In genomic region chr1:53402891-53403655, GRCh38 we compare ENCODE assay signal across 23 cellular contexts. TPM values are rescaled to one million over a fixed set of nuclear protein-coding genes. Genes with fewer than 3 reads are reported as not detected.
A peak's percentile ranks its signal among the peaks of the same experiment; 100 is the strongest.
DNase-seq lines count a peak whose midpoint lies in the region; FAIRE-seq and TF ChIP-seq lines count a peak whose summit lies in the region.
"Had no signal": no experiment of that assay in that cellular context is flagged by ENCODE, and none has a peak within 500 bp of the region (broad histone marks: within the 10 kb centered on the region; RNA-seq: fewer than 3 reads in every experiment).

No MANE protein-coding gene starts in this region.

- H3K23me2 ChIP-seq in H9 (ENCODE audit: insufficient read length, low read depth, low read length, poor library complexity, severe bottlenecking): no peaks in the 10 kb centered on the region

- no peak overlapping the region for H2BK120ac ChIP-seq in H9 (ENCODE audit: low read depth, low read length, poor library complexity, severe bottlenecking)
- no peak overlapping the region for H2BK120ac ChIP-seq in mesendoderm (ENCODE audit: low read depth, low read length)

- H3K9me3 ChIP-seq in H9 (ENCODE audit: control insufficient read depth, low read depth, low read length): no peaks in the 10 kb centered on the region
- H3K9me3 ChIP-seq in WERI-Rb-1 (ENCODE audit: severe bottlenecking): peaks cover 3% of the 10 kb centered on the region
- no peaks in the 10 kb centered on the region for H3K9me3 ChIP-seq in sigmoid colon
- no peaks in the 10 kb centered on the region for H3K9me3 ChIP-seq in esophagus muscularis mucosa
- H3K9me3 ChIP-seq: A549 had no signal

- H4K20me1 ChIP-seq in H9 (ENCODE audit: control insufficient read depth, insufficient read depth, insufficient read length): no peaks in the 10 kb centered on the region
- H4K20me1 ChIP-seq: BLaER1 treated with 17β-estradiol and CSF1 and Interleukin-3, amounts not matched to agents 10 nM and 100 nM had no signal

- H3K27me3 ChIP-seq in H9 (ENCODE audit: insufficient read depth, low read length) (no peaks in the 10 kb centered on the region; the same call in 1 of the 2 replicates), WERI-Rb-1 (ENCODE audit: insufficient read depth, low read depth, severe bottlenecking) (no peaks in the 10 kb centered on the region), mesendoderm (ENCODE audit: insufficient read depth, low read length, poor library complexity) (no peaks in the 10 kb centered on the region), sigmoid colon (peaks cover 0 to 3% (median 0%) of the 10 kb centered on the region in 3 donors), esophagus muscularis mucosa (peaks cover 0 to 46% (median 0%) of the 10 kb centered on the region in 4 donors)
- H3K27me3 ChIP-seq: BLaER1 treated with 17β-estradiol and CSF1 and Interleukin-3, amounts not matched to agents 10 nM and 100 nM had no signal

- no peak overlapping the region for H3K18ac ChIP-seq in H9 (ENCODE audit: insufficient read length, low read depth, low read length)
- H3K18ac ChIP-seq in mesendoderm (ENCODE audit: low read length): peak overlapping the region; percentile 46

- H3K27ac Mint-ChIP-seq in H9: no peak overlapping the region; a peak in 1 of 7 replicates
- H3K27ac Mint-ChIP-seq: CD4-positive, alpha-beta T cell had no signal

- H4K8ac ChIP-seq in H9 (replicated peaks; ENCODE audit: insufficient read length, low read depth, low read length) (no peak overlapping the region), mesendoderm (ENCODE audit: low read depth, low read length) (no peak overlapping the region)

- no peak overlapping the region for H2BK12ac ChIP-seq in H9 (ENCODE audit: insufficient read length, low read depth, low read length)

- H3K4ac ChIP-seq in H9 (ENCODE audit: low read depth, low read length) (no peak overlapping the region; the same call in 1 of the 2 replicates), mesendoderm (ENCODE audit: low read depth, low read length) (no peak overlapping the region)

- no peak for TF ChIP-seq POLR2A in sigmoid colon (IDR thresholded peaks at IDR 0.05)
- TF ChIP-seq POLR2A in GM12891 (IDR thresholded peaks at IDR 0.05; ENCODE audit: low read depth, low read length): no peak
- TF ChIP-seq POLR2A in esophagus muscularis mucosa (IDR thresholded peaks at IDR 0.05; ENCODE audit: low read depth): no peak

- H3K27me3 Mint-ChIP-seq in H9 (ENCODE audit: low read depth): peaks cover 24% of the 10 kb centered on the region
- H3K27me3 Mint-ChIP-seq: CD4-positive, alpha-beta T cell had no signal

- H3K36me3 ChIP-seq in WERI-Rb-1: no peaks in the 10 kb centered on the region
- H3K36me3 ChIP-seq in mesendoderm (ENCODE audit: control insufficient read depth, insufficient read depth, low read length): no peaks in the 10 kb centered on the region
- no peaks in the 10 kb centered on the region for H3K36me3 ChIP-seq in sigmoid colon
- H3K36me3 ChIP-seq in esophagus muscularis mucosa: no peaks in the 10 kb centered on the region
- H3K36me3 ChIP-seq: BLaER1 treated with 17β-estradiol and CSF1 and Interleukin-3, amounts not matched to agents 10 nM and 100 nM had no signal

- TF ChIP-seq EP300 in sigmoid colon (IDR thresholded peaks at IDR 0.05) (no peak), esophagus muscularis mucosa (IDR thresholded peaks at IDR 0.05) (no peak)

- H2AFZ ChIP-seq in H9 (ENCODE audit: low read length): no peak overlapping the region

- no peak overlapping the region for H4K5ac ChIP-seq in H9 (ENCODE audit: insufficient read length, low read depth, low read length)
- no peak overlapping the region for H4K5ac ChIP-seq in mesendoderm (ENCODE audit: low read length)

- peaks cover 0 to 4% of the 10 kb centered on the region in 2 experiments; a peak in 2 of 5 replicates for H3K9me3 Mint-ChIP-seq in H9
- H3K9me3 Mint-ChIP-seq: CD4-positive, alpha-beta T cell had no signal

- H3K23ac ChIP-seq in H9 (ENCODE audit: insufficient read length, low read depth, low read length) (no peak overlapping the region), mesendoderm (ENCODE audit: low read length) (no peak overlapping the region)

- no peak for FAIRE-seq in GM12891 (lab: Jason Lieb, UNC)
- FAIRE-seq: A549, D721Med had no signal

- H3T11ph ChIP-seq in H9 (ENCODE audit: low read length): no peak overlapping the region

- no peak for TF ChIP-seq CTCF in H9 (conservative IDR thresholded peaks at IDR 0.05)
- TF ChIP-seq CTCF in WERI-Rb-1 (IDR thresholded peaks at IDR 0.05; ENCODE audit: low read depth, low read length): no peak
- TF ChIP-seq CTCF in sigmoid colon (IDR thresholded peaks at IDR 0.05): no peak
- TF ChIP-seq CTCF in GM20000 (IDR thresholded peaks at IDR 0.05; ENCODE audit: extremely low read depth, missing control alignments): no peak
- no peak for TF ChIP-seq CTCF in esophagus muscularis mucosa (IDR thresholded peaks at IDR 0.05)

- H3K36me3 Mint-ChIP-seq in H9 (ENCODE audit: insufficient read depth in 1 of 3, low read depth in 3 of 3): peaks cover 0 to 7% (median 3%) of the 10 kb centered on the region in 3 experiments; a peak in 4 of 7 replicates

- H3K79me2 ChIP-seq in H9 (ENCODE audit: insufficient read depth, low read length) (no peaks in the 10 kb centered on the region), mesendoderm (ENCODE audit: control insufficient read depth, insufficient read depth, low read length) (no peaks in the 10 kb centered on the region)

- no peak overlapping the region for H3K4me3 Mint-ChIP-seq in H9
- H3K4me3 Mint-ChIP-seq: CD4-positive, alpha-beta T cell had no signal

- intact Hi-C loops in sigmoid colon (cut with DNase I) (no loop called here), esophagus muscularis mucosa (cut with DNase I) (no loop called here)

- H3K27ac ChIP-seq in H9 (ENCODE audit: insufficient read length, low read depth, low read length): no peak overlapping the region
- peak overlapping the region; percentile 54 for H3K27ac ChIP-seq in WERI-Rb-1
- H3K27ac ChIP-seq in mesendoderm (ENCODE audit: low read depth, low read length): no peak overlapping the region
- H3K27ac ChIP-seq in sigmoid colon: no peak overlapping the region
- H3K27ac ChIP-seq in esophagus muscularis mucosa (replicated peaks in 1 of 4): no peak overlapping the region
- H3K27ac ChIP-seq: A549; BLaER1 treated with 17β-estradiol and CSF1 and Interleukin-3, amounts not matched to agents 10 nM and 100 nM; HL-60 had no signal

- no CpG with 5 or more reads among the region's 10 CpGs for WGBS in H9 (ENCODE audit: extremely low coverage, insufficient read length, low lambda C conversion rate)
- no CpG with 5 or more reads among the region's 10 CpGs for WGBS in mesendoderm (ENCODE audit: extremely low coverage, insufficient coverage, low lambda C conversion rate)
- 89 to 91% methylated on average over 10 of the region's 10 CpGs for WGBS in sigmoid colon, 2 donors
- 87% methylated on average over 5 of the region's 10 CpGs for WGBS in esophagus muscularis mucosa

- no peak overlapping the region for H3K4me3 ChIP-seq in WERI-Rb-1 (ENCODE audit: low read depth, low read length)
- no peak overlapping the region for H3K4me3 ChIP-seq in mesendoderm (ENCODE audit: low read length)
- no peak overlapping the region for H3K4me3 ChIP-seq in sigmoid colon
- no peak overlapping the region for H3K4me3 ChIP-seq in esophagus muscularis mucosa
- H3K4me3 ChIP-seq: A549; BLaER1 treated with 17β-estradiol and CSF1 and Interleukin-3, amounts not matched to agents 10 nM and 100 nM had no signal

- no peak overlapping the region for H2BK20ac ChIP-seq in H9 (ENCODE audit: low read depth, low read length, poor library complexity, severe bottlenecking)

- H2BK15ac ChIP-seq in H9 (ENCODE audit: low read depth, low read length): no peak overlapping the region
- no peak overlapping the region for H2BK15ac ChIP-seq in mesendoderm (replicated peaks; ENCODE audit: low read depth)

- H3K14ac ChIP-seq in H9 (ENCODE audit: insufficient read depth, low read length): peak overlapping the region; percentile 40; the same call in 1 of the 2 replicates

- H3K79me1 ChIP-seq in H9 (ENCODE audit: insufficient read depth, low read depth, low read length, poor library complexity, severe bottlenecking): no peaks in the 10 kb centered on the region
- H3K79me1 ChIP-seq in mesendoderm (ENCODE audit: low read length): no peaks in the 10 kb centered on the region

- H2BK5ac ChIP-seq in H9 (ENCODE audit: insufficient read length, low read length) (no peak overlapping the region), mesendoderm (ENCODE audit: low read length) (no peak overlapping the region)

- no peak overlapping the region for H4K91ac ChIP-seq in H9 (ENCODE audit: insufficient read length, low read depth, low read length)

- H3K9ac ChIP-seq in H9 (ENCODE audit: extremely low read depth, insufficient read length, low read length) (no peak overlapping the region), mesendoderm (ENCODE audit: low read length) (no peak overlapping the region)
- H3K9ac ChIP-seq: BLaER1 treated with 17β-estradiol and CSF1 and Interleukin-3, amounts not matched to agents 10 nM and 100 nM had no signal

- H3K56ac ChIP-seq in H9 (ENCODE audit: insufficient read length, low read depth, low read length) (no peak overlapping the region), mesendoderm (ENCODE audit: low read length) (no peak overlapping the region)

- DNase-seq in H9 (peak; percentile 22), WERI-Rb-1 (no peak), mesendoderm (no peak), sigmoid colon (peak; percentile 56), GM20000 (ENCODE audit: low spot score) (no peak), GM12891 (ENCODE audit: insufficient read length, low spot score) (no peak), esophagus muscularis mucosa (ENCODE audit: extremely low spot score) (no peak)
- DNase-seq: AML-193; CD4-positive, alpha-beta T cell; GOT3; NCI-H1048; NCI-H1417; NCI-H1694; NCI-H2081; NCI-H2227 treated with DMSO at 0.1 percent for 48 hours; NCI-H526 treated with DMSO at 0.1 percent for 48 hours; SHP77 treated with DMSO at 0.1 percent for 48 hours had no signal

- peaks cover 7 to 18% of the 10 kb centered on the region in 2 experiments for H3K4me1 Mint-ChIP-seq in H9

- no peak overlapping the region for H2AK5ac ChIP-seq in H9 (ENCODE audit: insufficient read length, low read length)
- peak overlapping the region; percentile 20 for H2AK5ac ChIP-seq in mesendoderm (ENCODE audit: low read length)

- H3K4me2 ChIP-seq in H9 (ENCODE audit: insufficient read depth, insufficient read length, low read length) (no peak overlapping the region), mesendoderm (ENCODE audit: low read length) (no peak overlapping the region)
- H3K4me2 ChIP-seq: A549 had no signal

- H3K4me1 ChIP-seq in H9 (ENCODE audit: insufficient read depth, low read length) (peaks cover 9% of the 10 kb centered on the region), mesendoderm (ENCODE audit: control insufficient read depth, low read depth, low read length) (no peaks in the 10 kb centered on the region), sigmoid colon (no peaks in the 10 kb centered on the region), esophagus muscularis mucosa (no peaks in the 10 kb centered on the region)
- H3K4me1 ChIP-seq: A549 had no signal

TF ChIP-seq in GM12891, 5 proteins besides CTCF, POLR2A, EP300 and RAD21 (continues in another document):
- TF ChIP-seq PAX5 (IDR thresholded peaks at IDR 0.05; ENCODE audit: insufficient read depth, low read length, severe bottlenecking): no peak

RNA-seq across cellular contexts. Expression of gene DMRTB1, which starts 56.1 kb away (rescaled TPM):
- total RNA-seq in H9 (2021) (not detected in 2 replicates), sigmoid colon (not detected), esophagus muscularis mucosa (not detected)
- 0.60 TPM for polyA plus RNA-seq in mesendoderm (2013, experiment 1 of 2)
- 0.53 TPM for polyA plus RNA-seq in mesendoderm (2013, experiment 2 of 2)
- polyA plus RNA-seq in sigmoid colon: not detected
- polyA plus RNA-seq in GM12891 (2012; ENCODE audit: low read depth, missing spikeins): not detected
- total RNA-seq: CD4-positive, alpha-beta T cell; G401; NCI-H460 had no signal
- polyA plus RNA-seq: A549 had no signal

Comparison
In these comparisons a context has a peak if more than half of its experiments do, and no peak if none do; other contexts are left out.
1. DNase-seq: peak in H9 (single experiment) and sigmoid colon (single experiment); none in WERI-Rb-1 (single experiment), mesendoderm (single experiment), GM20000 (single experiment), GM12891 (single experiment) and esophagus muscularis mucosa (single experiment).